1 cellular context compared by ENCODE assay signal in the genomic region with DNA sequence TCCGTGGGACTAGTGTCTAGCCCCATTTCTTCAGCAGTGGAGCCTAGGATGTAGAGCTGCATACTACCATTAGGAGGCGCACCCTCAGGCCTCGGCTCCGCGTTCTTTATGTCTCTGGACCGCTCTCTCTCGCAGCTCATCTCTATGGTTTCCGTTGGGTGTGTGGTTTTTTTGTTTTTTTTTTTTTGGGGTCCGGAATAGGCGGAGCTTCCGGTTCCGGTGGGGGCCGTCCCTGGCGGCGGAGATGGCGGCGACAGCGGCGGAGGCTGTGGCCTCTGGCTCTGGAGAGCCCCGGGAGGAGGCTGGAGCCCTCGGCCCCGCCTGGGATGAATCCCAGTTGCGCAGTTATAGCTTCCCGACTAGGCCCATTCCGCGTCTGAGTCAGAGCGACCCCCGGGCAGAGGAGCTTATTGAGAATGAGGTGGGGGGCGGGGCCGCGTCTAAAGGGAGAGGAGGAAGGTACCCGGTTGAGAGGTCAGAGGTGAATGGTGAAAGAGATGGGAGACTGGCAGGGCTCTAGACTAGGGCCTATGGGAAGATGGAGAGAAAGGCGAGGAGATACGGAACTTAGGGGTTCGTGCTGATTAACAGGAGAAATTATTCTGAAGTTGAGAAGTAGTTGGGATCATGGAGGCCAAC.
TF ChIP-seq lines count a peak whose summit lies in the region.

A gene (plus strand): TSS at position 229 of the 639 bp plus-strand sequence. CDS start 16 bp downstream, at position 245.

TF ChIP-seq in WTC11, 78 proteins besides CTCF, POLR2A, EP300 and RAD21 (continued from another document):
- TF ChIP-seq, protein P1, sequence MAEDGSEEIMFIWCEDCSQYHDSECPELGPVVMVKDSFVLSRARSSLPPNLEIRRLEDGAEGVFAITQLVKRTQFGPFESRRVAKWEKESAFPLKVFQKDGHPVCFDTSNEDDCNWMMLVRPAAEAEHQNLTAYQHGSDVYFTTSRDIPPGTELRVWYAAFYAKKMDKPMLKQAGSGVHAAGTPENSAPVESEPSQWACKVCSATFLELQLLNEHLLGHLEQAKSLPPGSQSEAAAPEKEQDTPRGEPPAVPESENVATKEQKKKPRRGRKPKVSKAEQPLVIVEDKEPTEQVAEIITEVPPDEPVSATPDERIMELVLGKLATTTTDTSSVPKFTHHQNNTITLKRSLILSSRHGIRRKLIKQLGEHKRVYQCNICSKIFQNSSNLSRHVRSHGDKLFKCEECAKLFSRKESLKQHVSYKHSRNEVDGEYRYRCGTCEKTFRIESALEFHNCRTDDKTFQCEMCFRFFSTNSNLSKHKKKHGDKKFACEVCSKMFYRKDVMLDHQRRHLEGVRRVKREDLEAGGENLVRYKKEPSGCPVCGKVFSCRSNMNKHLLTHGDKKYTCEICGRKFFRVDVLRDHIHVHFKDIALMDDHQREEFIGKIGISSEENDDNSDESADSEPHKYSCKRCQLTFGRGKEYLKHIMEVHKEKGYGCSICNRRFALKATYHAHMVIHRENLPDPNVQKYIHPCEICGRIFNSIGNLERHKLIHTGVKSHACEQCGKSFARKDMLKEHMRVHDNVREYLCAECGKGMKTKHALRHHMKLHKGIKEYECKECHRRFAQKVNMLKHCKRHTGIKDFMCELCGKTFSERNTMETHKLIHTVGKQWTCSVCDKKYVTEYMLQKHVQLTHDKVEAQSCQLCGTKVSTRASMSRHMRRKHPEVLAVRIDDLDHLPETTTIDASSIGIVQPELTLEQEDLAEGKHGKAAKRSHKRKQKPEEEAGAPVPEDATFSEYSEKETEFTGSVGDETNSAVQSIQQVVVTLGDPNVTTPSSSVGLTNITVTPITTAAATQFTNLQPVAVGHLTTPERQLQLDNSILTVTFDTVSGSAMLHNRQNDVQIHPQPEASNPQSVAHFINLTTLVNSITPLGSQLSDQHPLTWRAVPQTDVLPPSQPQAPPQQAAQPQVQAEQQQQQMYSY (CRISPR knock-in tag; IDR thresholded peaks at IDR 0.05): no peak
- TF ChIP-seq, protein P2, sequence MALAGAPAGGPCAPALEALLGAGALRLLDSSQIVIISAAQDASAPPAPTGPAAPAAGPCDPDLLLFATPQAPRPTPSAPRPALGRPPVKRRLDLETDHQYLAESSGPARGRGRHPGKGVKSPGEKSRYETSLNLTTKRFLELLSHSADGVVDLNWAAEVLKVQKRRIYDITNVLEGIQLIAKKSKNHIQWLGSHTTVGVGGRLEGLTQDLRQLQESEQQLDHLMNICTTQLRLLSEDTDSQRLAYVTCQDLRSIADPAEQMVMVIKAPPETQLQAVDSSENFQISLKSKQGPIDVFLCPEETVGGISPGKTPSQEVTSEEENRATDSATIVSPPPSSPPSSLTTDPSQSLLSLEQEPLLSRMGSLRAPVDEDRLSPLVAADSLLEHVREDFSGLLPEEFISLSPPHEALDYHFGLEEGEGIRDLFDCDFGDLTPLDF (CRISPR knock-in tag; IDR thresholded peaks at IDR 0.05): no peak
- TF ChIP-seq, protein P3, sequence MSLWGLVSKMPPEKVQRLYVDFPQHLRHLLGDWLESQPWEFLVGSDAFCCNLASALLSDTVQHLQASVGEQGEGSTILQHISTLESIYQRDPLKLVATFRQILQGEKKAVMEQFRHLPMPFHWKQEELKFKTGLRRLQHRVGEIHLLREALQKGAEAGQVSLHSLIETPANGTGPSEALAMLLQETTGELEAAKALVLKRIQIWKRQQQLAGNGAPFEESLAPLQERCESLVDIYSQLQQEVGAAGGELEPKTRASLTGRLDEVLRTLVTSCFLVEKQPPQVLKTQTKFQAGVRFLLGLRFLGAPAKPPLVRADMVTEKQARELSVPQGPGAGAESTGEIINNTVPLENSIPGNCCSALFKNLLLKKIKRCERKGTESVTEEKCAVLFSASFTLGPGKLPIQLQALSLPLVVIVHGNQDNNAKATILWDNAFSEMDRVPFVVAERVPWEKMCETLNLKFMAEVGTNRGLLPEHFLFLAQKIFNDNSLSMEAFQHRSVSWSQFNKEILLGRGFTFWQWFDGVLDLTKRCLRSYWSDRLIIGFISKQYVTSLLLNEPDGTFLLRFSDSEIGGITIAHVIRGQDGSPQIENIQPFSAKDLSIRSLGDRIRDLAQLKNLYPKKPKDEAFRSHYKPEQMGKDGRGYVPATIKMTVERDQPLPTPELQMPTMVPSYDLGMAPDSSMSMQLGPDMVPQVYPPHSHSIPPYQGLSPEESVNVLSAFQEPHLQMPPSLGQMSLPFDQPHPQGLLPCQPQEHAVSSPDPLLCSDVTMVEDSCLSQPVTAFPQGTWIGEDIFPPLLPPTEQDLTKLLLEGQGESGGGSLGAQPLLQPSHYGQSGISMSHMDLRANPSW (CRISPR knock-in tag; conservative IDR thresholded peaks at IDR 0.05; ENCODE audit: low read depth): no peak
- TF ChIP-seq, protein P4, sequence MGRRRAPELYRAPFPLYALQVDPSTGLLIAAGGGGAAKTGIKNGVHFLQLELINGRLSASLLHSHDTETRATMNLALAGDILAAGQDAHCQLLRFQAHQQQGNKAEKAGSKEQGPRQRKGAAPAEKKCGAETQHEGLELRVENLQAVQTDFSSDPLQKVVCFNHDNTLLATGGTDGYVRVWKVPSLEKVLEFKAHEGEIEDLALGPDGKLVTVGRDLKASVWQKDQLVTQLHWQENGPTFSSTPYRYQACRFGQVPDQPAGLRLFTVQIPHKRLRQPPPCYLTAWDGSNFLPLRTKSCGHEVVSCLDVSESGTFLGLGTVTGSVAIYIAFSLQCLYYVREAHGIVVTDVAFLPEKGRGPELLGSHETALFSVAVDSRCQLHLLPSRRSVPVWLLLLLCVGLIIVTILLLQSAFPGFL (CRISPR knock-in tag; IDR thresholded peaks at IDR 0.05; ENCODE audit: borderline replicate concordance): no peak
- TF ChIP-seq EMX1 (CRISPR knock-in tag; IDR thresholded peaks at IDR 0.05) (no peak), ZNF263 (CRISPR knock-in tag; IDR thresholded peaks at IDR 0.05; ENCODE audit: low read depth) (no peak), SOX15 (CRISPR knock-in tag; IDR thresholded peaks at IDR 0.05) (no peak), ZNF121 (CRISPR knock-in tag; IDR thresholded peaks at IDR 0.05) (no peak), ZNF671 (CRISPR knock-in tag; IDR thresholded peaks at IDR 0.05) (no peak), TCF7 (CRISPR knock-in tag; IDR thresholded peaks at IDR 0.05; ENCODE audit: low read depth) (no peak), CBFB (CRISPR knock-in tag; IDR thresholded peaks at IDR 0.05; ENCODE audit: low read depth) (no peak), CREM (CRISPR knock-in tag; IDR thresholded peaks at IDR 0.05) (no peak), ZBTB21 (CRISPR knock-in tag; IDR thresholded peaks at IDR 0.05; ENCODE audit: borderline replicate concordance) (no peak)
- TF ChIP-seq, protein P5, sequence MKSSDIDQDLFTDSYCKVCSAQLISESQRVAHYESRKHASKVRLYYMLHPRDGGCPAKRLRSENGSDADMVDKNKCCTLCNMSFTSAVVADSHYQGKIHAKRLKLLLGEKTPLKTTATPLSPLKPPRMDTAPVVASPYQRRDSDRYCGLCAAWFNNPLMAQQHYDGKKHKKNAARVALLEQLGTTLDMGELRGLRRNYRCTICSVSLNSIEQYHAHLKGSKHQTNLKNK (CRISPR knock-in tag; IDR thresholded peaks at IDR 0.05): no peak
- TF ChIP-seq, protein P6, sequence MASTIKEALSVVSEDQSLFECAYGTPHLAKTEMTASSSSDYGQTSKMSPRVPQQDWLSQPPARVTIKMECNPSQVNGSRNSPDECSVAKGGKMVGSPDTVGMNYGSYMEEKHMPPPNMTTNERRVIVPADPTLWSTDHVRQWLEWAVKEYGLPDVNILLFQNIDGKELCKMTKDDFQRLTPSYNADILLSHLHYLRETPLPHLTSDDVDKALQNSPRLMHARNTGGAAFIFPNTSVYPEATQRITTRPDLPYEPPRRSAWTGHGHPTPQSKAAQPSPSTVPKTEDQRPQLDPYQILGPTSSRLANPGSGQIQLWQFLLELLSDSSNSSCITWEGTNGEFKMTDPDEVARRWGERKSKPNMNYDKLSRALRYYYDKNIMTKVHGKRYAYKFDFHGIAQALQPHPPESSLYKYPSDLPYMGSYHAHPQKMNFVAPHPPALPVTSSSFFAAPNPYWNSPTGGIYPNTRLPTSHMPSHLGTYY (CRISPR knock-in tag; IDR thresholded peaks at IDR 0.05): no peak
- TF ChIP-seq, protein P7, sequence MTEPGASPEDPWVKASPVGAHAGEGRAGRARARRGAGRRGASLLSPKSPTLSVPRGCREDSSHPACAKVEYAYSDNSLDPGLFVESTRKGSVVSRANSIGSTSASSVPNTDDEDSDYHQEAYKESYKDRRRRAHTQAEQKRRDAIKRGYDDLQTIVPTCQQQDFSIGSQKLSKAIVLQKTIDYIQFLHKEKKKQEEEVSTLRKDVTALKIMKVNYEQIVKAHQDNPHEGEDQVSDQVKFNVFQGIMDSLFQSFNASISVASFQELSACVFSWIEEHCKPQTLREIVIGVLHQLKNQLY (CRISPR knock-in tag; IDR thresholded peaks at IDR 0.05): no peak
- TF ChIP-seq, protein P8, sequence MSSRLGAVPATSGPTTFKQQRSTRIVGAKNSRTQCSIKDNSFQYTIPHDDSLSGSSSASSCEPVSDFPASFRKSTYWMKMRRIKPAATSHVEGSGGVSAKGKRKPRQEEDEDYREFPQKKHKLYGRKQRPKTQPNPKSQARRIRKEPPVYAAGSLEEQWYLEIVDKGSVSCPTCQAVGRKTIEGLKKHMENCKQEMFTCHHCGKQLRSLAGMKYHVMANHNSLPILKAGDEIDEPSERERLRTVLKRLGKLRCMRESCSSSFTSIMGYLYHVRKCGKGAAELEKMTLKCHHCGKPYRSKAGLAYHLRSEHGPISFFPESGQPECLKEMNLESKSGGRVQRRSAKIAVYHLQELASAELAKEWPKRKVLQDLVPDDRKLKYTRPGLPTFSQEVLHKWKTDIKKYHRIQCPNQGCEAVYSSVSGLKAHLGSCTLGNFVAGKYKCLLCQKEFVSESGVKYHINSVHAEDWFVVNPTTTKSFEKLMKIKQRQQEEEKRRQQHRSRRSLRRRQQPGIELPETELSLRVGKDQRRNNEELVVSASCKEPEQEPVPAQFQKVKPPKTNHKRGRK (CRISPR knock-in tag; IDR thresholded peaks at IDR 0.05; ENCODE audit: borderline replicate concordance): no peak
- TF ChIP-seq, protein P9, sequence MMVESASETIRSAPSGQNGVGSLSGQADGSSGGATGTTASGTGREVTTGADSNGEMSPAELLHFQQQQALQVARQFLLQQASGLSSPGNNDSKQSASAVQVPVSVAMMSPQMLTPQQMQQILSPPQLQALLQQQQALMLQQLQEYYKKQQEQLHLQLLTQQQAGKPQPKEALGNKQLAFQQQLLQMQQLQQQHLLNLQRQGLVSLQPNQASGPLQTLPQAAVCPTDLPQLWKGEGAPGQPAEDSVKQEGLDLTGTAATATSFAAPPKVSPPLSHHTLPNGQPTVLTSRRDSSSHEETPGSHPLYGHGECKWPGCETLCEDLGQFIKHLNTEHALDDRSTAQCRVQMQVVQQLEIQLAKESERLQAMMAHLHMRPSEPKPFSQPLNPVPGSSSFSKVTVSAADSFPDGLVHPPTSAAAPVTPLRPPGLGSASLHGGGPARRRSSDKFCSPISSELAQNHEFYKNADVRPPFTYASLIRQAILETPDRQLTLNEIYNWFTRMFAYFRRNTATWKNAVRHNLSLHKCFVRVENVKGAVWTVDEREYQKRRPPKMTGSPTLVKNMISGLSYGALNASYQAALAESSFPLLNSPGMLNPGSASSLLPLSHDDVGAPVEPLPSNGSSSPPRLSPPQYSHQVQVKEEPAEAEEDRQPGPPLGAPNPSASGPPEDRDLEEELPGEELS (CRISPR knock-in tag; IDR thresholded peaks at IDR 0.05): peak; percentile 46; the same call in 1 of the 2 replicates
- TF ChIP-seq, protein P10, sequence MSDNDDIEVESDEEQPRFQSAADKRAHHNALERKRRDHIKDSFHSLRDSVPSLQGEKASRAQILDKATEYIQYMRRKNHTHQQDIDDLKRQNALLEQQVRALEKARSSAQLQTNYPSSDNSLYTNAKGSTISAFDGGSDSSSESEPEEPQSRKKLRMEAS (CRISPR knock-in tag; IDR thresholded peaks at IDR 0.05): no peak
- TF ChIP-seq, protein P11, sequence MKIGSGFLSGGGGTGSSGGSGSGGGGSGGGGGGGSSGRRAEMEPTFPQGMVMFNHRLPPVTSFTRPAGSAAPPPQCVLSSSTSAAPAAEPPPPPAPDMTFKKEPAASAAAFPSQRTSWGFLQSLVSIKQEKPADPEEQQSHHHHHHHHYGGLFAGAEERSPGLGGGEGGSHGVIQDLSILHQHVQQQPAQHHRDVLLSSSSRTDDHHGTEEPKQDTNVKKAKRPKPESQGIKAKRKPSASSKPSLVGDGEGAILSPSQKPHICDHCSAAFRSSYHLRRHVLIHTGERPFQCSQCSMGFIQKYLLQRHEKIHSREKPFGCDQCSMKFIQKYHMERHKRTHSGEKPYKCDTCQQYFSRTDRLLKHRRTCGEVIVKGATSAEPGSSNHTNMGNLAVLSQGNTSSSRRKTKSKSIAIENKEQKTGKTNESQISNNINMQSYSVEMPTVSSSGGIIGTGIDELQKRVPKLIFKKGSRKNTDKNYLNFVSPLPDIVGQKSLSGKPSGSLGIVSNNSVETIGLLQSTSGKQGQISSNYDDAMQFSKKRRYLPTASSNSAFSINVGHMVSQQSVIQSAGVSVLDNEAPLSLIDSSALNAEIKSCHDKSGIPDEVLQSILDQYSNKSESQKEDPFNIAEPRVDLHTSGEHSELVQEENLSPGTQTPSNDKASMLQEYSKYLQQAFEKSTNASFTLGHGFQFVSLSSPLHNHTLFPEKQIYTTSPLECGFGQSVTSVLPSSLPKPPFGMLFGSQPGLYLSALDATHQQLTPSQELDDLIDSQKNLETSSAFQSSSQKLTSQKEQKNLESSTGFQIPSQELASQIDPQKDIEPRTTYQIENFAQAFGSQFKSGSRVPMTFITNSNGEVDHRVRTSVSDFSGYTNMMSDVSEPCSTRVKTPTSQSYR (CRISPR knock-in tag; IDR thresholded peaks at IDR 0.05): no peak
